Comparison of ENCODE assay signal across 18 cellular contexts in the genomic region with DNA sequence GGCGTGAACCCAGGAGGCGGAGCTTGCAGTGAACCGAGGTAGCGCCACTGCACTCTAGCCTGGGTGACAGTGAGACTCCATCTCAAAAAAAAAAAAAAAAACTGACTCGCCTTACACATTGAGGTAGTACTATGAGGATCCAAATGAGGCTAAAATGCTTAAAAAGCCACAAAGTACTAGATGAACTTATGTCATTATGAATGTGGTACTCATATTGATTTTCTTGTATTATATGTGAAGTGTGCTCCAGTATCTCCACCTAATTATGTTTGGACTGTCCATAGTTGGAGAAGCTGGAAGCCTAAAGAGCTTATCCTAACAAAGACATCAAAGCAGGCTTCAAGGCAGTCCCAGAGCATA.
"Had no signal": no experiment of that assay in that cellular context is flagged by ENCODE, and none has a peak within 500 bp of the region (broad histone marks: within the 10 kb centered on the region; RNA-seq: fewer than 3 reads in every experiment).

No MANE protein-coding gene starts in this region.

- H3K9me3 Mint-ChIP-seq: naive thymus-derived CD4-positive, alpha-beta T cell had no signal

- H3K27me3 Mint-ChIP-seq: naive thymus-derived CD4-positive, alpha-beta T cell; progenitor cell of endocrine pancreas had no signal

- H3K9me3 ChIP-seq: gastrocnemius medialis, pancreas, suprapubic skin, tibial artery, upper lobe of left lung, uterus had no signal

- H3K4me2 ChIP-seq: smooth muscle cell had no signal

- H3K36me3 ChIP-seq: gastrocnemius medialis, pancreas, suprapubic skin, tibial artery, upper lobe of left lung, uterus had no signal

- H3K27me3 ChIP-seq: gastrocnemius medialis, pancreas, suprapubic skin, tibial artery, upper lobe of left lung, uterus had no signal

- ATAC-seq: esophagus mucosa; gastrocnemius medialis; naive thymus-derived CD4-positive, alpha-beta T cell; pancreas; right cardiac atrium had no signal

- H3K27ac Mint-ChIP-seq: progenitor cell of endocrine pancreas had no signal

- H3K4me3 ChIP-seq: coronary artery, gastrocnemius medialis, pancreas, smooth muscle cell, suprapubic skin, tibial artery, upper lobe of left lung, uterus had no signal

- DNase-seq: effector CD8-positive, alpha-beta T cell; gastrocnemius medialis; islet precursor cell; mammary epithelial cell; naive thymus-derived CD4-positive, alpha-beta T cell; occipital lobe; pancreas; right cardiac atrium; stimulated activated CD4-positive, alpha-beta T cell treated with anti-CD3 and anti-CD28 coated beads, Interleukin-2, amount 100 ng/mL, for 48 hours; stimulated activated naive CD4-positive, alpha-beta T cell treated with Interleukin-2 at 50 U/mL for 16 hours; tibial artery; upper lobe of left lung; uterus had no signal
